Comparison of ENCODE assay signal across 22 cellular contexts in the genomic region with DNA sequence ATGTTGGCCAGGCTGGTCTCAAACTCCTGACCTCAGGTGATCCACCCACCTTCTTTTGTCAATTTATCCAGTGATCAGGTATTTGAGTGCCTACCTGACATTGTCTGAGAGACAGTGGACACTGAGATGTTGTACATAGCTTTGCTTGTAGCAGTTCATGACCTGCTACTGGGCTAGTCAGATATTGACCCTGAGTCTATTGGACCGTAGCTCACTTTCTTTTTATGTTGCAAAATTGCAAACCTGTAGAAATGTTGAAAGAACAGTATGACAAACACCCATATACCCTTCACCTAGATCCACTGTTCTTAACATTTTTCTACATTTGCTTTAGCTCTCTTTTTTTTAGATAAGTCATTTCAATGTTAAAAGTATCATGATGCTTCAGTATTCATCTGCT.
DNase-seq lines count a peak whose midpoint lies in the region; ATAC-seq, FAIRE-seq and TF ChIP-seq lines count a peak whose summit lies in the region.
"Had no signal": no experiment of that assay in that cellular context is flagged by ENCODE, and none has a peak within 500 bp of the region (broad histone marks: within the 10 kb centered on the region; RNA-seq: fewer than 3 reads in every experiment).

No MANE protein-coding gene starts in this region.

- H3K4me1 Mint-ChIP-seq in activated T-helper 17 cell treated with anti-CD3 and anti-CD28 coated beads, Interleukin-2, amount 50 U/mL, for 72 hours, result peaks cover 19% of the 10 kb centered on the region
- peaks cover 78% of the 10 kb centered on the region for H3K4me1 Mint-ChIP-seq in stimulated activated effector memory CD8-positive, alpha-beta T cell treated with anti-CD3 and anti-CD28 coated beads, Interleukin-12 subunit alpha, Interleukin-12 subunit beta, amount 100 ng/mL, for 72 hours

- H3F3A ChIP-seq in PC-3 (ENCODE audit: low read length, unreplicated experiment), result no peaks in the 10 kb centered on the region

- POLR2A ChIA-PET in GM12878 (lab: Charles Lee), result interaction anchor here (0.9 to 2.4 kb wide), 9 partner anchors 11 to 56 kb away, joined by 3 to 12 read pairs (median 5); no protein-coding TSS in a partner anchor
- POLR2A ChIA-PET in PC-3 (lab: Charles Lee; ENCODE audit: unreplicated experiment), result no interaction called here

- no peaks in the 10 kb centered on the region for H3K27me3 Mint-ChIP-seq in activated T-helper 17 cell treated with anti-CD3 and anti-CD28 coated beads, Interleukin-2, amount 50 U/mL, for 72 hours
- H3K27me3 Mint-ChIP-seq: CD4-positive, alpha-beta T cell had no signal

- no peak overlapping the region for H2AFZ ChIP-seq in GM12878 (ENCODE audit: control insufficient read depth, low read depth, low read length)
- no peak overlapping the region for H2AFZ ChIP-seq in keratinocyte (ENCODE audit: control insufficient read depth, low read length)
- H2AFZ ChIP-seq in PC-3 (ENCODE audit: low read length), result no peak overlapping the region
- H2AFZ ChIP-seq: GM23338 had no signal

- H3K9me1 ChIP-seq in keratinocyte (ENCODE audit: control insufficient read depth, extremely low read depth, insufficient read depth, low read length), result peaks cover 4% of the 10 kb centered on the region

- ATAC-seq in activated T-helper 17 cell treated with anti-CD3 and anti-CD28 coated beads, Interleukin-2, amount 50 U/mL, for 72 hours (replicated peaks), result no peak
- ATAC-seq in GM12878 (peak; percentile 33), left ventricle myocardium superior (no peak), PC-3 (no peak)
- ATAC-seq in stimulated activated effector memory CD8-positive, alpha-beta T cell treated with anti-CD3 and anti-CD28 coated beads, Interleukin-12 subunit alpha, Interleukin-12 subunit beta, amount 100 ng/mL, for 72 hours, result no peak
- ATAC-seq: GM23338 had no signal

- H4K20me1 ChIP-seq in GM12878 (ENCODE audit: control insufficient read depth, insufficient read depth) (no peaks in the 10 kb centered on the region), keratinocyte (ENCODE audit: control insufficient read depth, extremely low read depth, insufficient read depth, low read length) (no peaks in the 10 kb centered on the region), PC-3 (ENCODE audit: low read length) (no peaks in the 10 kb centered on the region)

- H3K4me2 ChIP-seq in GM12878 (ENCODE audit: control insufficient read depth, insufficient read depth) (no peak overlapping the region), keratinocyte (ENCODE audit: control insufficient read depth, extremely low read depth, insufficient read depth, low read depth, low read length) (no peak overlapping the region), PC-3 (ENCODE audit: low read length) (no peak overlapping the region)
- H3K4me2 ChIP-seq: GM23338 had no signal

- H3K9ac ChIP-seq in GM12878 (ENCODE audit: control insufficient read depth, insufficient read depth, low read length) (no peak overlapping the region), keratinocyte (ENCODE audit: control insufficient read depth, extremely low read depth, insufficient read depth, low read length) (no peak overlapping the region), PC-3 (ENCODE audit: low read length) (no peak overlapping the region)

- in situ Hi-C loops in GM12878 (cut with MboI), result no loop called here

- H3K9me3 Mint-ChIP-seq in activated T-helper 17 cell treated with anti-CD3 and anti-CD28 coated beads, Interleukin-2, amount 50 U/mL, for 72 hours, result no peaks in the 10 kb centered on the region
- no peaks in the 10 kb centered on the region for H3K9me3 Mint-ChIP-seq in stimulated activated effector memory CD8-positive, alpha-beta T cell treated with anti-CD3 and anti-CD28 coated beads, Interleukin-12 subunit alpha, Interleukin-12 subunit beta, amount 100 ng/mL, for 72 hours
- H3K9me3 Mint-ChIP-seq: CD4-positive, alpha-beta T cell; GM23338 had no signal

- no peak for TF ChIP-seq EP300 in GM12878 (IDR thresholded peaks at IDR 0.05; ENCODE audit: borderline replicate concordance in 1 of 2, control insufficient read depth in 1 of 2, low read depth in 2 of 2, low read length in 2 of 2)

- DNase-seq in GM12878 (ENCODE audit: low read depth, low spot score) (no peak), keratinocyte (ENCODE audit: low read depth, low spot score) (no peak), left ventricle myocardium superior (no peak), PC-3 (no peak)
- no peak for DNase-seq in stimulated activated effector memory CD8-positive, alpha-beta T cell treated with anti-CD3 and anti-CD28 coated beads, Interleukin-12 subunit alpha, Interleukin-12 subunit beta, amount 100 ng/mL, for 72 hours (ENCODE audit: low spot score in 2 of 2)
- DNase-seq in stimulated activated CD8-positive, alpha-beta memory T cell treated with anti-CD3 and anti-CD28 coated beads, Interleukin-4, amount 100 ng/mL, for 48 hours, result no peak
- DNase-seq: ACHN; AML-193; Caco-2; CD4-positive, alpha-beta T cell; HCEC 1CT; IMR-90 had no signal

- no peak for TF ChIP-seq CTCF in GM12878 (IDR thresholded peaks at IDR 0.05 in 2 of 3, conservative IDR thresholded peaks at IDR 0.05 in 1 of 3; ENCODE audit: control insufficient read depth in 2 of 3, extremely low read depth in 1 of 3, insufficient read depth in 1 of 3, low read depth in 3 of 3, low read length in 3 of 3)
- no peak for TF ChIP-seq CTCF in keratinocyte (optimal IDR thresholded peaks at IDR 0.05 in 1 of 3, IDR thresholded peaks at IDR 0.05 in 1 of 3, conservative IDR thresholded peaks at IDR 0.05 in 1 of 3; ENCODE audit: extremely low read depth in 1 of 3, insufficient read depth in 2 of 3, low read length in 3 of 3)
- TF ChIP-seq CTCF in PC-3 (conservative IDR thresholded peaks at IDR 0.05; ENCODE audit: low read depth, low read length), result no peak

- H3K36me3 ChIP-seq in GM12878 (ENCODE audit: control insufficient read depth in 2 of 2, insufficient read depth in 2 of 2, low read length in 1 of 2), result peaks cover 0 to 3% of the 10 kb centered on the region in 2 experiments
- peaks cover 0 to 4% of the 10 kb centered on the region in 2 experiments for H3K36me3 ChIP-seq in keratinocyte (ENCODE audit: control insufficient read depth in 2 of 2, extremely low read depth in 1 of 2, insufficient read depth in 2 of 2, low read length in 2 of 2)
- no peaks in the 10 kb centered on the region for H3K36me3 ChIP-seq in PC-3 (ENCODE audit: low read depth, low read length)

- H3K9me3 ChIP-seq in GM12878 (replicated peaks; ENCODE audit: control insufficient read depth, insufficient read depth, low read length) (no peaks in the 10 kb centered on the region), keratinocyte (ENCODE audit: control insufficient read depth, low read depth, low read length) (no peaks in the 10 kb centered on the region), PC-3 (ENCODE audit: low read length) (no peaks in the 10 kb centered on the region)
- H3K9me3 ChIP-seq: Caco-2 had no signal

- H3K27ac ChIP-seq in GM12878 (ENCODE audit: control insufficient read depth, insufficient read depth), result peak overlapping the region; percentile 17; the same call in 1 of the 2 replicates
- no peak overlapping the region for H3K27ac ChIP-seq in keratinocyte (ENCODE audit: control insufficient read depth, insufficient read depth, low read length)
- no peak overlapping the region for H3K27ac ChIP-seq in PC-3 (ENCODE audit: low read length)
- H3K27ac ChIP-seq: C4-2B, HL-60 had no signal

- BruUV-seq in GM12878 (replicated peaks; lab: Mats Ljungman, UMichigan) (no TSS peak), PC-3 (replicated peaks; lab: Mats Ljungman, UMichigan) (no TSS peak)

- peaks cover 5% of the 10 kb centered on the region for H3K36me3 Mint-ChIP-seq in activated T-helper 17 cell treated with anti-CD3 and anti-CD28 coated beads, Interleukin-2, amount 50 U/mL, for 72 hours (ENCODE audit: low read depth)
- H3K36me3 Mint-ChIP-seq in stimulated activated effector memory CD8-positive, alpha-beta T cell treated with anti-CD3 and anti-CD28 coated beads, Interleukin-12 subunit alpha, Interleukin-12 subunit beta, amount 100 ng/mL, for 72 hours, result no peaks in the 10 kb centered on the region

- no peak for TF ChIP-seq RAD21 in GM12878 (IDR thresholded peaks at IDR 0.05; ENCODE audit: insufficient read depth, low read depth, low read length)

- TF ChIP-seq POLR2A in GM12878 (IDR thresholded peaks at IDR 0.05; ENCODE audit: low read depth, low read length), result no peak

- SMC1A ChIA-PET in GM12878 (lab: Charles Lee; ENCODE audit: uncharacterized antibody, unreplicated experiment), result interaction anchor here (0.8 to 8.8 kb wide), 13 partner anchors 8 to 113 kb away, joined by 3 to 148 read pairs (median 8); no protein-coding TSS in a partner anchor

- RAD21 ChIA-PET in GM12878 (lab: Charles Lee; ENCODE audit: unreplicated experiment), result interaction anchor here (0.9 to 11.9 kb wide), 10 partner anchors 9 to 55 kb away, joined by 3 to 125 read pairs (median 8); no protein-coding TSS in a partner anchor

- H3K27me3 ChIP-seq in GM12878 (replicated peaks in 1 of 2; ENCODE audit: control insufficient read depth in 2 of 2, insufficient read depth in 2 of 2, low read length in 1 of 2), result no peaks in the 10 kb centered on the region
- H3K27me3 ChIP-seq in keratinocyte (ENCODE audit: control insufficient read depth, extremely low read depth, insufficient read depth, low read length), result no peaks in the 10 kb centered on the region
- no peaks in the 10 kb centered on the region for H3K27me3 ChIP-seq in PC-3 (ENCODE audit: low read length)

- H3K79me2 ChIP-seq in GM12878 (ENCODE audit: control insufficient read depth, insufficient read depth, low read length), result peaks cover 80% of the 10 kb centered on the region
- peaks cover 66% of the 10 kb centered on the region for H3K79me2 ChIP-seq in keratinocyte (ENCODE audit: control insufficient read depth, insufficient read depth, low read length)
- H3K79me2 ChIP-seq in PC-3 (ENCODE audit: low read length), result no peaks in the 10 kb centered on the region

- no peak overlapping the region for H3K27ac Mint-ChIP-seq in activated T-helper 17 cell treated with anti-CD3 and anti-CD28 coated beads, Interleukin-2, amount 50 U/mL, for 72 hours
- H3K27ac Mint-ChIP-seq in stimulated activated effector memory CD8-positive, alpha-beta T cell treated with anti-CD3 and anti-CD28 coated beads, Interleukin-12 subunit alpha, Interleukin-12 subunit beta, amount 100 ng/mL, for 72 hours, result peak overlapping the region; percentile 50
- H3K27ac Mint-ChIP-seq: CD4-positive, alpha-beta T cell; GM23338 had no signal

- CTCF ChIA-PET in GM12878 (lab: Yijun Ruan, JAX) (interaction anchor here (0.7 to 8.3 kb wide), 7 partner anchors 10 to 64 kb away, joined by 3 to 131 read pairs (median 8); no protein-coding TSS in a partner anchor), PC-3 (lab: Charles Lee) (no interaction called here)

- no peaks in the 10 kb centered on the region for H3K9me2 ChIP-seq in PC-3 (replicated peaks; ENCODE audit: low read length)

- WGBS in GM12878 (ENCODE audit: insufficient coverage, insufficient replicate concordance, low lambda C conversion rate, missing lambda C conversion rate), result 100% methylated on average over 1 of the region's 1 CpG

- H3K4me3 ChIP-seq in GM12878 (no peak overlapping the region), keratinocyte (ENCODE audit: control insufficient read depth in 2 of 3, extremely low read depth in 1 of 3, insufficient read depth in 2 of 3, low read depth in 1 of 3, low read length in 3 of 3) (no peak overlapping the region), PC-3 (ENCODE audit: low read length) (no peak overlapping the region)
- H3K4me3 ChIP-seq: GM23338 had no signal

- FAIRE-seq in GM12878 (lab: Jason Lieb, UNC) (no peak), keratinocyte (lab: Jason Lieb, UNC) (peak; percentile 9)
- FAIRE-seq: A204.1, D721Med, G401.6, GM12892, GM18507, H54 had no signal

- H3K4me1 ChIP-seq in GM12878 (ENCODE audit: control insufficient read depth, insufficient read depth, low read length) (peaks cover 42% of the 10 kb centered on the region), keratinocyte (ENCODE audit: control insufficient read depth, extremely low read depth, insufficient read depth, low read length) (peaks cover 37% of the 10 kb centered on the region), PC-3 (ENCODE audit: insufficient read depth, low read length) (no peaks in the 10 kb centered on the region)
- H3K4me1 ChIP-seq: Caco-2 had no signal

- intact Hi-C loops in GM12878 (cut with micrococcal nuclease; ENCODE audit: unreplicated experiment), result no loop called here
- intact Hi-C loops in left ventricle myocardium superior (cut with micrococcal nuclease), result no loop called here
- intact Hi-C loops in PC-3 (cut with micrococcal nuclease), result no loop called here

- peak overlapping the region; percentile 50 for H3K4me3 Mint-ChIP-seq in activated T-helper 17 cell treated with anti-CD3 and anti-CD28 coated beads, Interleukin-2, amount 50 U/mL, for 72 hours
- H3K4me3 Mint-ChIP-seq in stimulated activated effector memory CD8-positive, alpha-beta T cell treated with anti-CD3 and anti-CD28 coated beads, Interleukin-12 subunit alpha, Interleukin-12 subunit beta, amount 100 ng/mL, for 72 hours, result peak overlapping the region; percentile 25
- H3K4me3 Mint-ChIP-seq: CD4-positive, alpha-beta T cell; GM23338 had no signal

- dilution Hi-C loops in keratinocyte (cut with MboI; ENCODE audit: extremely low pct_ligation_motif_present, low sequenced_read_pairs), result no loop called here
